ENCODE assay signal across 23 cellular contexts in genomic region chr1:180160362-180160761, GRCh38. TPM values are rescaled to one million over a fixed set of nuclear protein-coding genes. Genes with fewer than 3 reads are reported as not detected.
DNase-seq lines count a peak whose midpoint lies in the region; ATAC-seq, FAIRE-seq and TF ChIP-seq lines count a peak whose summit lies in the region.
"Had no signal": no experiment of that assay in that cellular context is flagged by ENCODE, and none has a peak within 500 bp of the region (broad histone marks: within the 10 kb centered on the region; RNA-seq: fewer than 3 reads in every experiment).

No MANE protein-coding gene starts in this region.

- no peak overlapping the region for H3K27ac Mint-ChIP-seq in activated CD4-positive, alpha-beta T cell treated with anti-CD3 and anti-CD28 coated beads for 36 hours
- no peak overlapping the region for H3K27ac Mint-ChIP-seq in T-helper 17 cell
- H3K27ac Mint-ChIP-seq: CD8-positive, alpha-beta memory T cell; immature natural killer cell; naive B cell had no signal

- peaks cover 7% of the 10 kb centered on the region; the same call in 1 of the 2 replicates for H3K4me1 ChIP-seq in GM12878 (ENCODE audit: control insufficient read depth, insufficient read depth, low read length)

- H3K36me3 ChIP-seq in GM12878 (ENCODE audit: control insufficient read depth in 2 of 2, insufficient read depth in 2 of 2, low read length in 1 of 2) = peaks cover 0 to 2% of the 10 kb centered on the region in 2 experiments; a peak in 1 of 4 replicates
- H3K36me3 ChIP-seq: gastrocnemius medialis, left lung had no signal

- intact Hi-C loops in GM12878 (cut with micrococcal nuclease; ENCODE audit: unreplicated experiment) = no loop called here
- intact Hi-C loops in activated CD4-positive, alpha-beta T cell treated with anti-CD3 and anti-CD28 coated beads for 36 hours (cut with DNase I, micrococcal nuclease) = no loop called here
- intact Hi-C loops in lower leg skin (cut with DNase I; ENCODE audit: low total_unique reads) = no loop called here

- H3K9me3 Mint-ChIP-seq in activated CD4-positive, alpha-beta T cell treated with anti-CD3 and anti-CD28 coated beads for 36 hours (ENCODE audit: low read depth) = no peaks in the 10 kb centered on the region
- H3K9me3 Mint-ChIP-seq: CD8-positive, alpha-beta memory T cell; immature natural killer cell; naive B cell had no signal

- CTCF ChIA-PET in GM12878 (lab: Yijun Ruan, JAX) = interaction anchor here (1.2 kb wide), 1 partner anchor 15 kb away, joined by 3 read pairs; no protein-coding TSS in a partner anchor
- CTCF ChIA-PET in activated CD4-positive, alpha-beta T cell treated with anti-CD3 and anti-CD28 coated beads for 36 hours (lab: Charles Lee) = interaction anchor here (0.6 kb wide), 1 partner anchor 38 kb away, joined by 3 read pairs; no protein-coding TSS in a partner anchor

- SMC1A ChIA-PET in GM12878 (lab: Charles Lee; ENCODE audit: uncharacterized antibody, unreplicated experiment) = interaction anchor here (1.5 kb wide), 1 partner anchor 9 kb away, joined by 3 read pairs; no protein-coding TSS in a partner anchor

- POLR2A ChIA-PET in GM12878 (lab: Charles Lee) = no interaction called here
- POLR2A ChIA-PET in activated CD4-positive, alpha-beta T cell treated with anti-CD3 and anti-CD28 coated beads for 36 hours (lab: Charles Lee) = no interaction called here

- peaks cover 22% of the 10 kb centered on the region for H3K4me1 Mint-ChIP-seq in activated CD4-positive, alpha-beta T cell treated with anti-CD3 and anti-CD28 coated beads for 36 hours
- H3K4me1 Mint-ChIP-seq in T-helper 17 cell = peaks cover 33% of the 10 kb centered on the region

- H3K79me2 ChIP-seq in GM12878 (ENCODE audit: control insufficient read depth, insufficient read depth, low read length) = no peaks in the 10 kb centered on the region; the same call in 1 of the 2 replicates

- 100% methylated on average over 1 of the region's 1 CpG for WGBS in GM12878 (ENCODE audit: insufficient coverage, insufficient replicate concordance, low lambda C conversion rate, missing lambda C conversion rate)
- 77 to 81% methylated on average over 1 of the region's 1 CpG for WGBS in lower leg skin, 2 donors

- RAD21 ChIA-PET in GM12878 (lab: Charles Lee; ENCODE audit: unreplicated experiment) = no interaction called here

- H2AFZ ChIP-seq in GM12878 (ENCODE audit: control insufficient read depth, low read depth, low read length) = no peak overlapping the region; the same call in 1 of the 2 replicates

- no peaks in the 10 kb centered on the region for H3K36me3 Mint-ChIP-seq in activated CD4-positive, alpha-beta T cell treated with anti-CD3 and anti-CD28 coated beads for 36 hours (ENCODE audit: low read depth)
- peaks cover 7% of the 10 kb centered on the region for H3K36me3 Mint-ChIP-seq in T-helper 17 cell (ENCODE audit: low read depth)

- DNase-seq in GM19239 (ENCODE audit: insufficient read length, low spot score) = no peak
- peak; percentile 82 for DNase-seq in NB4 (ENCODE audit: low read depth)
- DNase-seq in GM12878 (ENCODE audit: low read depth, low spot score) = no peak
- DNase-seq in activated CD4-positive, alpha-beta T cell treated with anti-CD3 and anti-CD28 coated beads for 36 hours = no peak
- no peak for DNase-seq in T-helper 17 cell
- DNase-seq in lower leg skin (ENCODE audit: low spot score in 2 of 2) = no peak
- no peak for DNase-seq in SW480 (ENCODE audit: low spot score)
- DNase-seq: activated gamma-delta T cell; CD8-positive, alpha-beta memory T cell; gastrocnemius medialis; immature natural killer cell; left lung; naive B cell; NCI-H446 treated with DMSO at 0.1 percent for 48 hours; nucleus accumbens; Right ventricle myocardium superior; stimulated activated naive CD4-positive, alpha-beta T cell; SW 1271 had no signal

- ATAC-seq in GM12878 (no peak), T-helper 17 cell (no peak)
- no peak for ATAC-seq in activated CD4-positive, alpha-beta T cell treated with anti-CD3 and anti-CD28 coated beads for 36 hours
- ATAC-seq: gastrocnemius medialis, HCT116, left lung had no signal

- no peak overlapping the region for H3K27ac ChIP-seq in GM12878 (ENCODE audit: control insufficient read depth, insufficient read depth)
- H3K27ac ChIP-seq: coronary artery, gastrocnemius medialis, KMS-11 had no signal

- TF ChIP-seq EP300 in GM12878 (IDR thresholded peaks at IDR 0.05; ENCODE audit: borderline replicate concordance in 1 of 2, control insufficient read depth in 1 of 2, low read depth in 2 of 2, low read length in 2 of 2) = no peak

- H3K4me2 ChIP-seq in GM12878 (ENCODE audit: control insufficient read depth, insufficient read depth) = no peak overlapping the region
- H3K4me2 ChIP-seq: KMS-11 had no signal

- TF ChIP-seq POLR2A in NB4 (IDR thresholded peaks at IDR 0.05; ENCODE audit: extremely low read depth, insufficient read length) (no peak), GM12878 (IDR thresholded peaks at IDR 0.05; ENCODE audit: low read depth, low read length) (no peak), lower leg skin (IDR thresholded peaks at IDR 0.05) (no peak)

- H3K4me3 ChIP-seq in NB4 (ENCODE audit: low read depth, low read length) (no peak overlapping the region), GM12878 (no peak overlapping the region), lower leg skin (ENCODE audit: low read depth, poor library complexity, severe bottlenecking) (no peak overlapping the region)
- H3K4me3 ChIP-seq: coronary artery, gastrocnemius medialis, left lung had no signal

- no peak for TF ChIP-seq RAD21 in GM12878 (IDR thresholded peaks at IDR 0.05; ENCODE audit: insufficient read depth, low read depth, low read length)

- H4K20me1 ChIP-seq in GM12878 (ENCODE audit: control insufficient read depth, insufficient read depth) = no peaks in the 10 kb centered on the region

- no peaks in the 10 kb centered on the region for H3K27me3 ChIP-seq in GM12878 (replicated peaks in 1 of 2; ENCODE audit: control insufficient read depth in 2 of 2, insufficient read depth in 2 of 2, low read length in 1 of 2)
- H3K27me3 ChIP-seq: gastrocnemius medialis, left lung had no signal

- TF ChIP-seq CTCF in NB4 (IDR thresholded peaks at IDR 0.05; ENCODE audit: low read depth, low read length) (no peak), GM12878 (IDR thresholded peaks at IDR 0.05 in 2 of 3, conservative IDR thresholded peaks at IDR 0.05 in 1 of 3; ENCODE audit: control insufficient read depth in 2 of 3, extremely low read depth in 1 of 3, insufficient read depth in 1 of 3, low read depth in 3 of 3, low read length in 3 of 3) (no peak), lower leg skin (IDR thresholded peaks at IDR 0.05) (no peak)

- H3K27me3 Mint-ChIP-seq in activated CD4-positive, alpha-beta T cell treated with anti-CD3 and anti-CD28 coated beads for 36 hours = no peaks in the 10 kb centered on the region
- H3K27me3 Mint-ChIP-seq in T-helper 17 cell = no peaks in the 10 kb centered on the region
- H3K27me3 Mint-ChIP-seq: CD8-positive, alpha-beta memory T cell; naive B cell had no signal

- FAIRE-seq in GM19239 (lab: Jason Lieb, UNC) (peak; percentile 4), GM12878 (lab: Jason Lieb, UNC) (peak; percentile 82)
- FAIRE-seq: G401.6, HTR-8/SVneo had no signal

- no peak overlapping the region for H3K4me3 Mint-ChIP-seq in activated CD4-positive, alpha-beta T cell treated with anti-CD3 and anti-CD28 coated beads for 36 hours
- H3K4me3 Mint-ChIP-seq in T-helper 17 cell = no peak overlapping the region
- H3K4me3 Mint-ChIP-seq: immature natural killer cell had no signal

- no peaks in the 10 kb centered on the region for H3K9me3 ChIP-seq in GM12878 (replicated peaks; ENCODE audit: control insufficient read depth, insufficient read depth, low read length)
- H3K9me3 ChIP-seq in T-helper 17 cell (ENCODE audit: control insufficient read depth, low read length, poor library complexity, severe bottlenecking) = no peaks in the 10 kb centered on the region
- H3K9me3 ChIP-seq: gastrocnemius medialis, left lung had no signal

- no TSS peak for BruUV-seq in GM12878 (replicated peaks; lab: Mats Ljungman, UMichigan)

- in situ Hi-C loops in GM12878 (cut with MboI) = no loop called here

- no peak overlapping the region for H3K9ac ChIP-seq in GM12878 (ENCODE audit: control insufficient read depth, insufficient read depth, low read length)
- H3K9ac ChIP-seq: KMS-11 had no signal

TF ChIP-seq in GM12878, 131 proteins besides CTCF, POLR2A, EP300 and RAD21 (continues in another document):
- TF ChIP-seq NR2F1 (conservative IDR thresholded peaks at IDR 0.05) = no peak

RNA-seq across cellular contexts. Expression of gene QSOX1, which starts 5.7 kb away (rescaled TPM):
- 46.4 and 46.6 TPM in 2 replicates for total RNA-seq in GM12878 (2013; cell fraction: nucleolus; rRNA removed)
- total RNA-seq in GM12878 (2014; rRNA removed) (12.6 and 17.2 TPM in 2 replicates), GM12878 (2014; rRNA removed; fragmentation: Illumina TruSeq; extraction: Trizol) (5.5 and 7.2 TPM in 2 replicates), GM12878 (2021) (31.3 and 32.0 TPM in 2 replicates), T-helper 17 cell (10 to 100 TPM; 22.0 to 25.0 TPM), lower leg skin (10 to 100 TPM; 77.7 to 90.3 (median 87.3) TPM)
- 7.4 TPM for polyA plus RNA-seq in GM12878 (2011; ENCODE audit: low read depth)
- polyA plus RNA-seq in GM12878 (2011; rRNA removed) (17.8 and 25.1 TPM in 2 replicates), GM12878 (2014; fragmentation: Illumina TruSeq; extraction: Trizol) (3.6 and 10.0 TPM in 2 replicates), GM12878 (2014; fragmentation: Nextera tagmentation; extraction: Ambion mirVana) (1 to 10 TPM; 1.8 to 6.1 TPM), GM12878 (2014; rRNA removed) (12.5 and 14.8 TPM in 2 replicates), GM12878 (2016; fragmentation: Nextera tagmentation; extraction: Ambion mirVana) (10 to 100 TPM; 10.4 to 12.0 TPM)
- polyA plus RNA-seq in GM12878 (2011; cell fraction: cytosol; rRNA removed) = 31.7 and 38.8 TPM in 2 replicates
- 56.5 and 61.2 TPM in 2 replicates for polyA plus RNA-seq in GM12878 (2011; cell fraction: nucleus; rRNA removed)
- polyA plus RNA-seq in GM12878 (2012) = 14.6 and 16.4 TPM in 2 replicates
- polyA minus RNA-seq in GM12878 (2011; rRNA and poly(A)+ RNA removed) = 13.1 and 24.4 TPM in 2 replicates
- 10.0 and 11.4 TPM in 2 replicates for polyA minus RNA-seq in GM12878 (2011; cell fraction: cytosol; rRNA and poly(A)+ RNA removed)
- polyA minus RNA-seq in GM12878 (2011; cell fraction: nucleus; rRNA and poly(A)+ RNA removed) = 11.0 and 14.4 TPM in 2 replicates
- total RNA-seq in activated CD4-positive, alpha-beta T cell treated with anti-CD3 and anti-CD28 coated beads for 36 hours = 10 to 100 TPM; 18.3 to 31.6 TPM
